ENCODE assay signal across 1 cellular context in genomic region chr2:177405029-177405692, GRCh38.
TF ChIP-seq lines count a peak whose summit lies in the region.

No MANE protein-coding gene starts in this region.

TF ChIP-seq in GM23338, 12 proteins besides CTCF, POLR2A, EP300 and RAD21 (continued from another document):
- TF ChIP-seq ZNF462 (CRISPR knock-in tag; IDR thresholded peaks at IDR 0.05) (no peak), STAT1 (IDR thresholded peaks at IDR 0.05; ENCODE audit: unreplicated experiment) (no peak), POLR2AphosphoS5 (IDR thresholded peaks at IDR 0.05; ENCODE audit: low read depth) (no peak), CREB1 (CRISPR knock-in tag; IDR thresholded peaks at IDR 0.05; ENCODE audit: low read depth) (no peak), NANOG (IDR thresholded peaks at IDR 0.05; ENCODE audit: borderline replicate concordance) (no peak), REST (IDR thresholded peaks at IDR 0.05; ENCODE audit: unreplicated experiment) (no peak), ETS1 (IDR thresholded peaks at IDR 0.05) (no peak), EZH2 (IDR thresholded peaks at IDR 0.05; ENCODE audit: low read depth, unreplicated experiment) (no peak)
